22 cellular contexts compared by ENCODE assay signal in genomic region chr12:18751866-18752265, GRCh38. TPM values are rescaled to one million over a fixed set of nuclear protein-coding genes. Genes with fewer than 3 reads are reported as not detected.
DNase-seq lines count a peak whose midpoint lies in the region; ATAC-seq, FAIRE-seq and TF ChIP-seq lines count a peak whose summit lies in the region.
"Had no signal": no experiment of that assay in that cellular context is flagged by ENCODE, and none has a peak within 500 bp of the region (broad histone marks: within the 10 kb centered on the region; RNA-seq: fewer than 3 reads in every experiment).

No MANE protein-coding gene starts in this region.

- no peaks in the 10 kb centered on the region for H3K9me3 Mint-ChIP-seq in astrocyte (ENCODE audit: unreplicated experiment)
- H3K9me3 Mint-ChIP-seq: CD8-positive, alpha-beta T cell had no signal

- H3K27me3 ChIP-seq in liver (ENCODE audit: control insufficient read depth in 4 of 4, insufficient read depth in 4 of 4, low read length in 3 of 4) (no peaks in the 10 kb centered on the region), HepG2 (ENCODE audit: control insufficient read depth in 1 of 2, insufficient read depth in 2 of 2, low read length in 2 of 2) (0 out of 5 replicates have a peak, but pooled peaks cover 0 to 5% of the 10 kb centered on the region in 2 experiments), astrocyte (ENCODE audit: insufficient read depth, low read length) (no peaks in the 10 kb centered on the region), right lobe of liver (no peaks in the 10 kb centered on the region), mammary epithelial cell (ENCODE audit: insufficient read depth, low read length) (no peaks in the 10 kb centered on the region)
- H3K27me3 ChIP-seq: BLaER1 treated with 17β-estradiol and CSF1 and Interleukin-3, amounts not matched to agents 10 nM and 100 nM had no signal

- no peaks in the 10 kb centered on the region for H3K36me3 Mint-ChIP-seq in astrocyte (ENCODE audit: low read depth, unreplicated experiment)
- H3K36me3 Mint-ChIP-seq: CD8-positive, alpha-beta T cell had no signal

- in situ Hi-C loops in HepG2 (cut with HindIII; ENCODE audit: extremely low pct_ligation_motif_present, low pct_unique_long_range_greater_than_20kb) (no loop called here), mammary epithelial cell (cut with MboI; ENCODE audit: low sequenced_read_pairs in 2 of 2) (no loop called here)

- no peaks in the 10 kb centered on the region for H3K27me3 Mint-ChIP-seq in astrocyte (ENCODE audit: low read depth, unreplicated experiment)

- POLR2A ChIA-PET in HepG2 (lab: Yijun Ruan, JAX): no interaction called here

- no peak for TF ChIP-seq POLR2A in HepG2 (IDR thresholded peaks at IDR 0.05; ENCODE audit: insufficient read depth in 1 of 2, low read depth in 2 of 2, low read length in 2 of 2)
- TF ChIP-seq POLR2A in right lobe of liver (IDR thresholded peaks at IDR 0.05): no peak

- H3K9ac ChIP-seq in liver (ENCODE audit: low read depth in 1 of 2, low read length in 2 of 2) (no peak overlapping the region), HepG2 (ENCODE audit: insufficient read depth, low read depth, low read length) (no peak overlapping the region), astrocyte (ENCODE audit: low read length) (no peak overlapping the region), mammary epithelial cell (ENCODE audit: insufficient read depth, low read length) (no peak overlapping the region)
- H3K9ac ChIP-seq: BLaER1 treated with 17β-estradiol and CSF1 and Interleukin-3, amounts not matched to agents 10 nM and 100 nM had no signal

- H4K20me1 ChIP-seq in HepG2 (ENCODE audit: insufficient read depth, low read length): no peaks in the 10 kb centered on the region
- no peaks in the 10 kb centered on the region for H4K20me1 ChIP-seq in astrocyte (ENCODE audit: insufficient read depth, low read length)
- no peaks in the 10 kb centered on the region for H4K20me1 ChIP-seq in mammary epithelial cell (ENCODE audit: insufficient read depth, low read length)
- H4K20me1 ChIP-seq: BLaER1 treated with 17β-estradiol and CSF1 and Interleukin-3, amounts not matched to agents 10 nM and 100 nM had no signal

- H3K27ac ChIP-seq in liver (ENCODE audit: low read depth in 1 of 2, low read length in 2 of 2) (no peak overlapping the region), HepG2 (ENCODE audit: extremely low read length, insufficient read depth, low read length) (no peak overlapping the region), astrocyte (ENCODE audit: low read depth, low read length) (peak overlapping the region; percentile 62), right lobe of liver (no peak overlapping the region), mammary epithelial cell (ENCODE audit: insufficient read depth, low read depth, low read length) (no peak overlapping the region)
- H3K27ac ChIP-seq: BLaER1 treated with 17β-estradiol and CSF1 and Interleukin-3, amounts not matched to agents 10 nM and 100 nM; HL-60 had no signal

- TF ChIP-seq RAD21 in liver (IDR thresholded peaks at IDR 0.05): no peak
- no peak for TF ChIP-seq RAD21 in HepG2 (CRISPR knock-in tag; IDR thresholded peaks at IDR 0.05)

- TF ChIP-seq CTCF in liver (IDR thresholded peaks at IDR 0.05; ENCODE audit: low read depth, low read length, missing input control) (no peak), HepG2 (CRISPR knock-in tag; IDR thresholded peaks at IDR 0.05) (no peak), astrocyte (IDR thresholded peaks at IDR 0.05; ENCODE audit: insufficient read depth, low read depth, low read length) (no peak), right lobe of liver (IDR thresholded peaks at IDR 0.05) (no peak), mammary epithelial cell (conservative IDR thresholded peaks at IDR 0.05 in 1 of 2, IDR thresholded peaks at IDR 0.05 in 1 of 2; ENCODE audit: extremely low read depth in 1 of 2, insufficient read depth in 1 of 2, low read depth in 1 of 2, low read length in 2 of 2) (no peak)

- FAIRE-seq in HepG2 (lab: Jason Lieb, UNC) (no peak), astrocyte (lab: Jason Lieb, UNC) (no peak)
- FAIRE-seq: A204.1, GM12878 had no signal

- H3K79me2 ChIP-seq in HepG2 (ENCODE audit: insufficient read depth, low read length): no peaks in the 10 kb centered on the region
- H3K79me2 ChIP-seq in astrocyte (ENCODE audit: insufficient read depth, low read length): no peaks in the 10 kb centered on the region
- no peaks in the 10 kb centered on the region for H3K79me2 ChIP-seq in mammary epithelial cell (ENCODE audit: insufficient read depth, low read length)

- intact Hi-C loops in HepG2 (cut with micrococcal nuclease; ENCODE audit: unreplicated experiment) (no loop called here), right lobe of liver (cut with DNase I) (no loop called here), mammary epithelial cell (cut with micrococcal nuclease) (no loop called here)

- H3K4me2 ChIP-seq in HepG2 (ENCODE audit: low read depth, low read length): no peak overlapping the region
- H3K4me2 ChIP-seq in astrocyte (ENCODE audit: low read length): no peak overlapping the region
- H3K4me2 ChIP-seq in mammary epithelial cell (ENCODE audit: insufficient read depth, low read depth, low read length): no peak overlapping the region
- H3K4me2 ChIP-seq: BLaER1 treated with 17β-estradiol and CSF1 and Interleukin-3, amounts not matched to agents 10 nM and 100 nM had no signal

- CTCF ChIA-PET in HepG2 (lab: Yijun Ruan, JAX; ENCODE audit: low intra/inter-chr PET ratio, low total read pairs) (no interaction called here), mammary epithelial cell (lab: Charles Lee; ENCODE audit: low non-redundant PET) (no interaction called here)

- peaks cover 65% of the 10 kb centered on the region for H3K4me1 Mint-ChIP-seq in astrocyte (ENCODE audit: low read depth, unreplicated experiment)

- H3K36me3 ChIP-seq in liver (ENCODE audit: control insufficient read depth in 4 of 4, insufficient read depth in 3 of 4, low read depth in 1 of 4, low read length in 3 of 4) (no peaks in the 10 kb centered on the region), HepG2 (replicated peaks in 1 of 2; ENCODE audit: control insufficient read depth in 1 of 2, insufficient read depth in 2 of 2, low read length in 2 of 2) (no peaks in the 10 kb centered on the region), astrocyte (ENCODE audit: insufficient read depth, low read length) (no peaks in the 10 kb centered on the region), right lobe of liver (no peaks in the 10 kb centered on the region), mammary epithelial cell (ENCODE audit: insufficient read depth, low read length) (no peaks in the 10 kb centered on the region)
- H3K36me3 ChIP-seq: BLaER1 treated with 17β-estradiol and CSF1 and Interleukin-3, amounts not matched to agents 10 nM and 100 nM had no signal

- H3K9me3 ChIP-seq in liver (ENCODE audit: control insufficient read depth in 4 of 4, low read length in 3 of 4) (no peaks in the 10 kb centered on the region), HepG2 (ENCODE audit: low read length) (no peaks in the 10 kb centered on the region), astrocyte (ENCODE audit: insufficient read depth, low read depth, low read length) (no peaks in the 10 kb centered on the region), right lobe of liver (no peaks in the 10 kb centered on the region), mammary epithelial cell (replicated peaks; ENCODE audit: insufficient read depth, low read length) (no peaks in the 10 kb centered on the region)
- H3K9me3 ChIP-seq: BLaER1 treated with 17β-estradiol and CSF1 and Interleukin-3, amounts not matched to agents 10 nM and 100 nM had no signal

- ATAC-seq in HepG2 (no peak), right lobe of liver (peak; percentile 43 to 52 (median 47)), HG03280 (IDR thresholded peaks at IDR 0.05; ENCODE audit: unreplicated experiment) (no peak)
- ATAC-seq: CD8-positive, alpha-beta T cell; GM12878 had no signal

- DNase-seq in HepG2 (ENCODE audit: low spot score): no peak
- DNase-seq in astrocyte (ENCODE audit: low read depth): no peak
- no peak for DNase-seq in right lobe of liver
- no peak for DNase-seq in SHP77 treated with DMSO at 0.1 percent for 48 hours (lab: John Stamatoyannopoulos, UW)
- no peak for DNase-seq in mammary epithelial cell
- DNase-seq in UCSD-AML1 (lab: John Stamatoyannopoulos, UW; ENCODE audit: unreplicated experiment): no peak
- DNase-seq: Calu3; CD8-positive, alpha-beta T cell; NCI-H187; NCI-H2107; NCI-H2227 treated with DMSO at 0.1 percent for 48 hours; NCI-H510A treated with DMSO at 0.1 percent for 48 hours; RPMI8226; SIG-M5 had no signal

- H3K4me3 ChIP-seq in liver (ENCODE audit: low read depth in 1 of 3, low read length in 3 of 3): no peak overlapping the region
- H3K4me3 ChIP-seq in HepG2 (replicated peaks in 1 of 3; ENCODE audit: insufficient read depth in 1 of 3, low read depth in 2 of 3, low read length in 3 of 3): no peak overlapping the region
- no peak overlapping the region for H3K4me3 ChIP-seq in astrocyte (ENCODE audit: insufficient read depth, low read depth, low read length)
- H3K4me3 ChIP-seq in right lobe of liver: no peak overlapping the region
- no peak overlapping the region for H3K4me3 ChIP-seq in mammary epithelial cell (replicated peaks in 1 of 3; ENCODE audit: insufficient read depth in 1 of 3, low read depth in 2 of 3, low read length in 3 of 3)
- H3K4me3 ChIP-seq: BLaER1 treated with 17β-estradiol and CSF1 and Interleukin-3, amounts not matched to agents 10 nM and 100 nM; GM12878 had no signal

- H2AFZ ChIP-seq in HepG2 (ENCODE audit: low read length) (no peak overlapping the region), astrocyte (ENCODE audit: low read depth, low read length) (no peak overlapping the region), mammary epithelial cell (ENCODE audit: low read depth, low read length) (no peak overlapping the region)

- BruUV-seq in HepG2 (replicated peaks; lab: Mats Ljungman, UMichigan): no TSS peak
- no TSS peak for BruUV-seq in mammary epithelial cell (replicated peaks; lab: Mats Ljungman, UMichigan)

- no peak overlapping the region for H3K4me3 Mint-ChIP-seq in astrocyte (ENCODE audit: unreplicated experiment)
- H3K4me3 Mint-ChIP-seq: CD8-positive, alpha-beta T cell had no signal

- peaks cover 2 to 28% (median 21%) of the 10 kb centered on the region in 4 donors for H3K4me1 ChIP-seq in liver (ENCODE audit: control insufficient read depth in 4 of 4, insufficient read depth in 4 of 4, low read length in 3 of 4)
- H3K4me1 ChIP-seq in HepG2 (ENCODE audit: insufficient read depth, low read length): no peaks in the 10 kb centered on the region
- peaks cover 39% of the 10 kb centered on the region for H3K4me1 ChIP-seq in astrocyte (ENCODE audit: insufficient read depth, low read length)
- peaks cover 0 to 14% (median 7%) of the 10 kb centered on the region in 4 donors for H3K4me1 ChIP-seq in right lobe of liver
- H3K4me1 ChIP-seq in mammary epithelial cell (ENCODE audit: insufficient read depth, low read length): peaks cover 12% of the 10 kb centered on the region

- WGBS in liver: 46% methylated on average over 2 of the region's 2 CpGs
- 4% methylated on average over 2 of the region's 2 CpGs for WGBS in HepG2 (ENCODE audit: low lambda C conversion rate)
- WGBS in right lobe of liver (ENCODE audit: insufficient coverage, low coverage, low lambda C conversion rate, missing lambda C conversion rate): 42% methylated on average over 2 of the region's 2 CpGs
- WGBS in mammary epithelial cell (ENCODE audit: low coverage, missing lambda C conversion rate): 92% methylated on average over 2 of the region's 2 CpGs

- dilution Hi-C loops in mammary epithelial cell (cut with HindIII; ENCODE audit: low sequenced_read_pairs): no loop called here

- no peak for TF ChIP-seq EP300 in HepG2 (IDR thresholded peaks at IDR 0.05; ENCODE audit: low read depth in 2 of 2, low read length in 2 of 2)
- no peak for TF ChIP-seq EP300 in HepG2 (CRISPR knock-in tag; IDR thresholded peaks at IDR 0.05; ENCODE audit: borderline replicate concordance)

- peak overlapping the region; percentile 89 for H3K27ac Mint-ChIP-seq in astrocyte (ENCODE audit: unreplicated experiment)
- H3K27ac Mint-ChIP-seq: CD8-positive, alpha-beta T cell had no signal

RNA-seq across cellular contexts. Expression of gene CAPZA3, which starts 13.9 kb away (rescaled TPM):
- total RNA-seq in liver (under 1 TPM; 0.33 to 0.75 TPM), HepG2 (2016; rRNA removed; fragmentation: Illumina TruSeq; extraction: Trizol) (not detected in 2 replicates), astrocyte (not detected in 2 replicates), right lobe of liver (1 to 10 TPM in 1 of 6 experiments, under 1 TPM in 2, not detected in 3; 0.24 to 1.2 (median 0.26) TPM), mammary epithelial cell (under 1 TPM in 1 of 2 donors, not detected in 1; 0.17 TPM)
- polyA plus RNA-seq in liver (not detected), HepG2 (2011; rRNA removed) (not detected in 2 replicates), mammary epithelial cell (not detected)
- not detected in 2 replicates for total RNA-seq in HepG2 (2016; cell fraction: cytosol; rRNA removed; fragmentation: Illumina TruSeq; extraction: Trizol; ENCODE audit: low read depth)
- not detected in 2 replicates for total RNA-seq in HepG2 (2016; cell fraction: insoluble cytoplasmic fraction; rRNA removed; fragmentation: Illumina TruSeq; extraction: Trizol)
- not detected in 2 replicates for total RNA-seq in HepG2 (2016; cell fraction: membrane; rRNA removed; fragmentation: Illumina TruSeq; extraction: Trizol)
- not detected in 2 replicates for total RNA-seq in HepG2 (2016; cell fraction: nucleus; rRNA removed; fragmentation: Illumina TruSeq; extraction: Trizol)
- polyA plus RNA-seq in HepG2 (2011; cell fraction: cytosol; rRNA removed): not detected in 2 replicates
- not detected in 2 replicates for polyA plus RNA-seq in HepG2 (2011; cell fraction: nucleus; rRNA removed)
- not detected in 2 replicates for polyA plus RNA-seq in HepG2 (2012)
- polyA plus RNA-seq in HepG2 (2016; cell fraction: cytosol; fragmentation: Illumina TruSeq; extraction: Trizol; ENCODE audit: low read depth): not detected in 2 replicates
- polyA plus RNA-seq in HepG2 (2016; cell fraction: insoluble cytoplasmic fraction; fragmentation: Illumina TruSeq; extraction: Trizol; ENCODE audit: low read depth): not detected in 2 replicates
- polyA plus RNA-seq in HepG2 (2016; cell fraction: membrane; fragmentation: Illumina TruSeq; extraction: Trizol; ENCODE audit: low read depth): not detected in 2 replicates
- polyA plus RNA-seq in HepG2 (2016; cell fraction: nucleus; fragmentation: Illumina TruSeq; extraction: Trizol; ENCODE audit: insufficient read depth, low read depth): not detected in 2 replicates
- polyA minus RNA-seq in HepG2 (2011; rRNA and poly(A)+ RNA removed; ENCODE audit: low replicate concordance): not detected in 2 replicates
- polyA minus RNA-seq in HepG2 (2011; cell fraction: cytosol; rRNA and poly(A)+ RNA removed): not detected in 2 replicates
- not detected in 2 replicates for polyA minus RNA-seq in HepG2 (2011; cell fraction: nucleus; rRNA and poly(A)+ RNA removed)
- not detected for polyA minus RNA-seq in mammary epithelial cell
- total RNA-seq: CD8-positive, alpha-beta T cell; GM12878; H1; HT1080 had no signal
- polyA plus RNA-seq: GM12878, H1 had no signal

RNA-seq across cellular contexts. Expression of gene PLCZ1, which starts 14.1 kb away (rescaled TPM):
- not detected for total RNA-seq in liver
- polyA plus RNA-seq in liver: under 1 TPM in 1 of 2 donors, not detected in 1; 0.42 TPM
- total RNA-seq in HepG2 (2016; rRNA removed; fragmentation: Illumina TruSeq; extraction: Trizol): not detected in 2 replicates
- not detected in 2 replicates for total RNA-seq in HepG2 (2016; cell fraction: cytosol; rRNA removed; fragmentation: Illumina TruSeq; extraction: Trizol; ENCODE audit: low read depth)
- not detected in 2 replicates for total RNA-seq in HepG2 (2016; cell fraction: insoluble cytoplasmic fraction; rRNA removed; fragmentation: Illumina TruSeq; extraction: Trizol)
- total RNA-seq in HepG2 (2016; cell fraction: membrane; rRNA removed; fragmentation: Illumina TruSeq; extraction: Trizol): not detected in 2 replicates
- total RNA-seq in HepG2 (2016; cell fraction: nucleus; rRNA removed; fragmentation: Illumina TruSeq; extraction: Trizol): not detected in 2 replicates
- polyA plus RNA-seq in HepG2 (2011; rRNA removed): not detected in 2 replicates
- polyA plus RNA-seq in HepG2 (2011; cell fraction: cytosol; rRNA removed): not detected in 2 replicates
- not detected in 2 replicates for polyA plus RNA-seq in HepG2 (2011; cell fraction: nucleus; rRNA removed)
- polyA plus RNA-seq in HepG2 (2012): not detected in 2 replicates
- not detected in 2 replicates for polyA plus RNA-seq in HepG2 (2016; cell fraction: cytosol; fragmentation: Illumina TruSeq; extraction: Trizol; ENCODE audit: low read depth)
- not detected in 2 replicates for polyA plus RNA-seq in HepG2 (2016; cell fraction: insoluble cytoplasmic fraction; fragmentation: Illumina TruSeq; extraction: Trizol; ENCODE audit: low read depth)
- polyA plus RNA-seq in HepG2 (2016; cell fraction: membrane; fragmentation: Illumina TruSeq; extraction: Trizol; ENCODE audit: low read depth): not detected in 2 replicates
- not detected in 2 replicates for polyA plus RNA-seq in HepG2 (2016; cell fraction: nucleus; fragmentation: Illumina TruSeq; extraction: Trizol; ENCODE audit: insufficient read depth, low read depth)
- not detected in 2 replicates for polyA minus RNA-seq in HepG2 (2011; rRNA and poly(A)+ RNA removed; ENCODE audit: low replicate concordance)
- not detected in 2 replicates for polyA minus RNA-seq in HepG2 (2011; cell fraction: cytosol; rRNA and poly(A)+ RNA removed)
- not detected in 2 replicates for polyA minus RNA-seq in HepG2 (2011; cell fraction: nucleus; rRNA and poly(A)+ RNA removed)
- not detected in 2 replicates for total RNA-seq in astrocyte
- not detected for total RNA-seq in right lobe of liver
- 1 to 10 TPM in 1 of 2 donors, under 1 TPM in 1; 0.67 to 3.0 TPM for total RNA-seq in mammary epithelial cell
- polyA plus RNA-seq in mammary epithelial cell: 0.28 TPM
- polyA minus RNA-seq in mammary epithelial cell: 8.7 TPM
- total RNA-seq: Calu3; CD8-positive, alpha-beta T cell; GM12878; H1; HT1080 had no signal
- polyA plus RNA-seq: GM12878, H1 had no signal

Comparison
In these comparisons a context has a peak if more than half of its experiments do, and no peak if none do; other contexts are left out.
1. ATAC-seq: peak in right lobe of liver (4 of 4); none in HepG2 (single experiment) and HG03280 (single experiment).